25 cellular contexts compared by ENCODE assay signal in genomic region chr1:192153276-192153675, GRCh38. TPM values are rescaled to one million over a fixed set of nuclear protein-coding genes. Genes with fewer than 3 reads are reported as not detected.
DNase-seq lines count a peak whose midpoint lies in the region; ATAC-seq and TF ChIP-seq lines count a peak whose summit lies in the region.
"Had no signal": no experiment of that assay in that cellular context is flagged by ENCODE, and none has a peak within 500 bp of the region (broad histone marks: within the 10 kb centered on the region; RNA-seq: fewer than 3 reads in every experiment).

No MANE protein-coding gene starts in this region.

- no peak overlapping the region for H3K27ac Mint-ChIP-seq in CD4-positive, alpha-beta T cell
- H3K27ac Mint-ChIP-seq: activated CD4-positive, alpha-beta T cell treated with anti-CD3 and anti-CD28 coated beads, Interleukin-2, amount 10 ng/mL, durations not matched to agents 24 days and 14 days; activated naive CD8-positive, alpha-beta T cell treated with anti-CD3 and anti-CD28 coated beads, Interleukin-2, amount 10 ng/mL, durations not matched to agents 7 days and 5 days; naive thymus-derived CD8-positive, alpha-beta T cell had no signal

- DNase-seq in ACHN (peak; percentile 70), IMR-90 (peak; percentile 83), astrocyte of the hippocampus (ENCODE audit: low read depth, low spot score) (peak; percentile 41), foreskin melanocyte (peak; percentile 23), HPDE6-E6E7 (ENCODE audit: extremely low spot score) (no peak), omental fat pad (ENCODE audit: low spot score) (no peak)
- DNase-seq in CD4-positive, alpha-beta T cell = no peak
- DNase-seq: activated CD4-positive, alpha-beta T cell treated with anti-CD3 and anti-CD28 coated beads, Interleukin-2, amount 10 ng/mL, durations not matched to agents 24 days and 14 days; activated naive CD8-positive, alpha-beta T cell treated with anti-CD3 and anti-CD28 coated beads, Interleukin-2, amount 10 ng/mL, durations not matched to agents 7 days and 5 days; Calu3; kidney glomerular epithelial cell; naive thymus-derived CD8-positive, alpha-beta T cell; NCI-H1417 treated with DMSO at 0.1 percent for 48 hours; NCI-H524; right lobe of liver; stimulated activated CD4-positive, alpha-beta T cell treated with anti-CD3 and anti-CD28 coated beads, Interleukin-1b, Interleukin-23, amount 100 ng/mL, for 48 hours; stimulated activated naive CD4-positive, alpha-beta T cell had no signal

- no peaks in the 10 kb centered on the region for H3K9me3 Mint-ChIP-seq in CD4-positive, alpha-beta T cell
- H3K9me3 Mint-ChIP-seq: activated CD4-positive, alpha-beta T cell treated with anti-CD3 and anti-CD28 coated beads, Interleukin-2, amount 10 ng/mL, durations not matched to agents 24 days and 14 days; activated naive CD8-positive, alpha-beta T cell treated with anti-CD3 and anti-CD28 coated beads, Interleukin-2, amount 10 ng/mL, durations not matched to agents 7 days and 5 days had no signal

- peak overlapping the region; percentile 35; the same call in 1 of the 2 replicates for H2BK120ac ChIP-seq in IMR-90 (ENCODE audit: low read depth, low read length)

- no peak overlapping the region for H2AK5ac ChIP-seq in IMR-90 (ENCODE audit: low read depth, low read length)

- no peaks in the 10 kb centered on the region for H3K9me3 ChIP-seq in IMR-90 (ENCODE audit: control insufficient read depth, insufficient read depth, low read length)
- no peaks in the 10 kb centered on the region for H3K9me3 ChIP-seq in CD4-positive, alpha-beta T cell (ENCODE audit: control insufficient read depth, low read length)
- H3K9me3 ChIP-seq: A549, gastroesophageal sphincter, right lobe of liver had no signal

- no peaks in the 10 kb centered on the region for H3K27me3 Mint-ChIP-seq in CD4-positive, alpha-beta T cell
- H3K27me3 Mint-ChIP-seq: activated CD4-positive, alpha-beta T cell treated with anti-CD3 and anti-CD28 coated beads, Interleukin-2, amount 10 ng/mL, durations not matched to agents 24 days and 14 days; activated naive CD8-positive, alpha-beta T cell treated with anti-CD3 and anti-CD28 coated beads, Interleukin-2, amount 10 ng/mL, durations not matched to agents 7 days and 5 days; naive thymus-derived CD8-positive, alpha-beta T cell had no signal

- no peaks in the 10 kb centered on the region for H3K4me1 Mint-ChIP-seq in CD4-positive, alpha-beta T cell (ENCODE audit: low read depth)
- H3K4me1 Mint-ChIP-seq: activated CD4-positive, alpha-beta T cell treated with anti-CD3 and anti-CD28 coated beads, Interleukin-2, amount 10 ng/mL, durations not matched to agents 24 days and 14 days; activated naive CD8-positive, alpha-beta T cell treated with anti-CD3 and anti-CD28 coated beads, Interleukin-2, amount 10 ng/mL, durations not matched to agents 7 days and 5 days; naive thymus-derived CD8-positive, alpha-beta T cell had no signal

- dilution Hi-C loops in IMR-90 (cut with HindIII; ENCODE audit: low sequenced_read_pairs, unreplicated experiment) = no loop called here

- ATAC-seq in IMR-90 (ENCODE audit: low read depth) (peak; percentile 94), HG03521 (IDR thresholded peaks at IDR 0.05; ENCODE audit: unreplicated experiment) (no peak), omental fat pad (ENCODE audit: low FRiP score) (no peak)
- ATAC-seq in CD4-positive, alpha-beta T cell (ENCODE audit: poor library complexity) = no peak
- ATAC-seq: A549; gastroesophageal sphincter; naive thymus-derived CD8-positive, alpha-beta T cell; right lobe of liver had no signal

- no peaks in the 10 kb centered on the region for H3K79me1 ChIP-seq in IMR-90 (ENCODE audit: low read depth in 1 of 2, low read length in 2 of 2)

- peak overlapping the region; percentile 6; the same call in 1 of the 2 replicates for H3K18ac ChIP-seq in IMR-90 (ENCODE audit: low read depth, low read length)

- CTCF ChIA-PET in IMR-90 (lab: Yijun Ruan, JAX) = interaction anchor here (0.6 kb wide), 1 partner anchor 298 kb away, joined by 3 read pairs; no protein-coding TSS in a partner anchor
- CTCF ChIA-PET in CD4-positive, alpha-beta T cell (lab: Charles Lee) = no interaction called here

- H3K27ac ChIP-seq in IMR-90 (ENCODE audit: insufficient read depth, low read length) = peak overlapping the region; percentile 17; the same call in 1 of the 2 replicates
- H3K27ac ChIP-seq in CD4-positive, alpha-beta T cell (ENCODE audit: low read depth, low read length) = no peak overlapping the region
- H3K27ac ChIP-seq: A549; BLaER1 treated with 17β-estradiol and CSF1 and Interleukin-3, amounts not matched to agents 10 nM and 100 nM; epithelial cell of prostate; gastroesophageal sphincter; right lobe of liver had no signal

- H2AFZ ChIP-seq in IMR-90 (replicated peaks; ENCODE audit: low read length, poor library complexity) = no peak overlapping the region

- no peak overlapping the region for H3K9ac ChIP-seq in IMR-90 (ENCODE audit: low read depth, low read length)
- H3K9ac ChIP-seq: BLaER1 treated with 17β-estradiol and CSF1 and Interleukin-3, amounts not matched to agents 10 nM and 100 nM had no signal

- no peak overlapping the region for H4K91ac ChIP-seq in IMR-90 (ENCODE audit: insufficient read depth, low read depth, low read length)

- H3K14ac ChIP-seq in IMR-90 (replicated peaks; ENCODE audit: low read depth, low read length) = no peak overlapping the region

- BruUV-seq in IMR-90 (replicated peaks; lab: Mats Ljungman, UMichigan) = no TSS peak

- H3K4ac ChIP-seq in IMR-90 (ENCODE audit: low read depth, low read length) = peak overlapping the region; percentile 17; the same call in 1 of the 2 replicates

- intact Hi-C loops in IMR-90 (cut with micrococcal nuclease) = loop anchor here (10.0 kb wide), 1 partner anchor 292 kb away; no protein-coding TSS in a partner anchor
- intact Hi-C loops in CD4-positive, alpha-beta T cell (cut with DNase I, micrococcal nuclease) = no loop called here

- in situ Hi-C loops in ACHN (cut with HindIII; ENCODE audit: low pct_ligation_motif_present, low pct_unique_long_range_greater_than_20kb, low sequenced_read_pairs) (no loop called here), IMR-90 (cut with MboI; ENCODE audit: low sequenced_read_pairs) (no loop called here)

- H3K4me3 ChIP-seq in IMR-90 (ENCODE audit: insufficient read depth, low read depth, low read length) = no peak overlapping the region
- H3K4me3 ChIP-seq: A549; BLaER1 treated with 17β-estradiol and CSF1 and Interleukin-3, amounts not matched to agents 10 nM and 100 nM; gastroesophageal sphincter; right lobe of liver had no signal

- no peak for TF ChIP-seq POLR2A in IMR-90 (IDR thresholded peaks at IDR 0.05; ENCODE audit: low read depth, low read length)

- H2BK20ac ChIP-seq in IMR-90 (ENCODE audit: low read depth, low read length) = peak overlapping the region; percentile 2; the same call in 1 of the 2 replicates

- H4K8ac ChIP-seq in IMR-90 (ENCODE audit: low read depth in 2 of 2, low read length in 2 of 2) = peak overlapping the region in 1 of 2 experiments; percentile 74; a peak in 1 of 4 replicates

- peaks cover 2% of the 10 kb centered on the region for H3K4me1 ChIP-seq in IMR-90 (ENCODE audit: control insufficient read depth, insufficient read depth, low read length)
- H3K4me1 ChIP-seq: A549, gastroesophageal sphincter, right lobe of liver had no signal

- H3K56ac ChIP-seq in IMR-90 (ENCODE audit: extremely low read depth, insufficient read depth, low read length) = no peak overlapping the region

- H3K4me3 Mint-ChIP-seq in CD4-positive, alpha-beta T cell = no peak overlapping the region
- H3K4me3 Mint-ChIP-seq: activated CD4-positive, alpha-beta T cell treated with anti-CD3 and anti-CD28 coated beads, Interleukin-2, amount 10 ng/mL, durations not matched to agents 24 days and 14 days; activated naive CD8-positive, alpha-beta T cell treated with anti-CD3 and anti-CD28 coated beads, Interleukin-2, amount 10 ng/mL, durations not matched to agents 7 days and 5 days; naive thymus-derived CD8-positive, alpha-beta T cell had no signal

- no peaks in the 10 kb centered on the region for H3K36me3 ChIP-seq in IMR-90 (ENCODE audit: control insufficient read depth, insufficient read depth, low read length)
- H3K36me3 ChIP-seq: BLaER1 treated with 17β-estradiol and CSF1 and Interleukin-3, amounts not matched to agents 10 nM and 100 nM; gastroesophageal sphincter; right lobe of liver had no signal

- no peak overlapping the region for H4K5ac ChIP-seq in IMR-90 (ENCODE audit: low read depth, low read length)

- no peaks in the 10 kb centered on the region for H3K36me3 Mint-ChIP-seq in CD4-positive, alpha-beta T cell (ENCODE audit: low read depth)
- H3K36me3 Mint-ChIP-seq: activated naive CD8-positive, alpha-beta T cell treated with anti-CD3 and anti-CD28 coated beads, Interleukin-2, amount 10 ng/mL, durations not matched to agents 7 days and 5 days; naive thymus-derived CD8-positive, alpha-beta T cell had no signal

- H3K27me3 ChIP-seq in IMR-90 (ENCODE audit: control insufficient read depth, insufficient read depth, low read length) = no peaks in the 10 kb centered on the region
- no peaks in the 10 kb centered on the region for H3K27me3 ChIP-seq in CD4-positive, alpha-beta T cell (ENCODE audit: control insufficient read depth, insufficient read depth, low read length)
- H3K27me3 ChIP-seq: BLaER1 treated with 17β-estradiol and CSF1 and Interleukin-3, amounts not matched to agents 10 nM and 100 nM; gastroesophageal sphincter; right lobe of liver had no signal

- no peak for TF ChIP-seq RAD21 in IMR-90 (IDR thresholded peaks at IDR 0.05; ENCODE audit: low read length)

- POLR2A ChIA-PET in IMR-90 (lab: Charles Lee; ENCODE audit: unreplicated experiment) = no interaction called here
- POLR2A ChIA-PET in CD4-positive, alpha-beta T cell (lab: Charles Lee) = no interaction called here

- no peak overlapping the region; the same call in 2 of the 3 replicates for H2BK15ac ChIP-seq in IMR-90 (ENCODE audit: low read depth, low read length)

- H3K4me2 ChIP-seq in IMR-90 (ENCODE audit: low read depth, low read length) = no peak overlapping the region
- H3K4me2 ChIP-seq: A549 had no signal

- H2AK9ac ChIP-seq in IMR-90 (replicated peaks; ENCODE audit: low read depth, low read length, poor library complexity) = no peak overlapping the region

- no peaks in the 10 kb centered on the region for H4K20me1 ChIP-seq in IMR-90 (ENCODE audit: insufficient read depth, low read length)
- H4K20me1 ChIP-seq: BLaER1 treated with 17β-estradiol and CSF1 and Interleukin-3, amounts not matched to agents 10 nM and 100 nM had no signal

- no peak overlapping the region for H3K23ac ChIP-seq in IMR-90 (ENCODE audit: low read depth, low read length)

- TF ChIP-seq CTCF in IMR-90 (conservative IDR thresholded peaks at IDR 0.05; ENCODE audit: low read depth, low read length) (no peak), omental fat pad (IDR thresholded peaks at IDR 0.05) (no peak)
- TF ChIP-seq CTCF in CD4-positive, alpha-beta T cell (IDR thresholded peaks at IDR 0.05) = no peak

- H2BK5ac ChIP-seq in IMR-90 (ENCODE audit: low read depth, low read length, poor library complexity, severe bottlenecking) = peak overlapping the region; percentile 99

- H3K9me1 ChIP-seq in IMR-90 (ENCODE audit: insufficient read depth, low read length) = no peaks in the 10 kb centered on the region

RNA-seq across cellular contexts. Expression of gene RGS18, which starts 5.0 kb away (rescaled TPM):
- total RNA-seq in IMR-90 (2012; rRNA removed) (under 0.01 and 0.18 TPM in 2 replicates), omental fat pad (10 to 100 TPM in 1 of 4 donors, 1 to 10 TPM in 3; 2.8 to 18.4 (median 4.0) TPM)
- 0.09 TPM in 1 of 2 replicates, not detected in the other for polyA plus RNA-seq in IMR-90 (2012; rRNA removed)
- not detected in 2 replicates for polyA plus RNA-seq in IMR-90 (2012; cell fraction: cytosol; rRNA removed)
- 0.06 TPM in 1 of 2 replicates, not detected in the other for polyA plus RNA-seq in IMR-90 (2012; cell fraction: nucleus; rRNA removed; ENCODE audit: low replicate concordance)
- total RNA-seq in CD4-positive, alpha-beta T cell = under 1 TPM; 0.22 to 0.95 TPM
- total RNA-seq: bronchial epithelial cell, Calu3, dermis microvascular lymphatic vessel endothelial cell, osteocyte had no signal
- polyA plus RNA-seq: A549; naive thymus-derived CD8-positive, alpha-beta T cell had no signal

Comparison
In these comparisons a context has a peak if more than half of its experiments do, and no peak if none do; other contexts are left out.
1. DNase-seq: peak in ACHN (single experiment), IMR-90 (single experiment), astrocyte of the hippocampus (single experiment) and foreskin melanocyte (single experiment); none in HPDE6-E6E7 (single experiment), CD4-positive, alpha-beta T cell (0 of 10) and omental fat pad (single experiment).